Comparison of ENCODE assay signal across 5 cellular contexts in the genomic region with DNA sequence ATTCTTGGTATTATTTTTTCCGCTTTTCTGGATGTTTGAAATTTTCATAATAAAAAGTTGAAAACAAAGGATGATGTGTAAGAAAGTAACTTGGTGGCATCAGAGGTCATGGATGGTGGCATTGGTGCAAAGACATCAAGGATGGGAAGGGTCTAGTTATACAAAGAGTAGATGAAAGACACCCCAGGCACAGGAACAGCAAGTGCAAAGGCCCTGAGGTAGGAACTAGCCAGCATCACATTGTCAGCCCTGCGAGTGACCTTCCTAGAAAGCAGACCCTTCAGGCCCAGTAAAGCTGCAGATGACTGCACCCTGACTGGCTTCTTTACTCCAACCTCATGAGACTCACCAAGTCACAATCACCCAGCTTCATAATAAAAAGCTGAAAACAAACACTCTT. TPM values are rescaled to one million over a fixed set of nuclear protein-coding genes. Genes with fewer than 3 reads are reported as not detected.
"Had no signal": no experiment of that assay in that cellular context is flagged by ENCODE, and none has a peak within 500 bp of the region (broad histone marks: within the 10 kb centered on the region; RNA-seq: fewer than 3 reads in every experiment).

No MANE protein-coding gene starts in this region.

RNA-seq across cellular contexts. Expression of gene CD177, which starts 17.0 kb away (rescaled TPM):
- total RNA-seq: mesothelial cell of epicardium; mononuclear cell; mucosa of gallbladder; naive thymus-derived CD4-positive, alpha-beta T cell had no signal
- polyA plus RNA-seq: immature natural killer cell; naive thymus-derived CD4-positive, alpha-beta T cell had no signal
